ENCODE assay signal across 7 cellular contexts in the genomic region with DNA sequence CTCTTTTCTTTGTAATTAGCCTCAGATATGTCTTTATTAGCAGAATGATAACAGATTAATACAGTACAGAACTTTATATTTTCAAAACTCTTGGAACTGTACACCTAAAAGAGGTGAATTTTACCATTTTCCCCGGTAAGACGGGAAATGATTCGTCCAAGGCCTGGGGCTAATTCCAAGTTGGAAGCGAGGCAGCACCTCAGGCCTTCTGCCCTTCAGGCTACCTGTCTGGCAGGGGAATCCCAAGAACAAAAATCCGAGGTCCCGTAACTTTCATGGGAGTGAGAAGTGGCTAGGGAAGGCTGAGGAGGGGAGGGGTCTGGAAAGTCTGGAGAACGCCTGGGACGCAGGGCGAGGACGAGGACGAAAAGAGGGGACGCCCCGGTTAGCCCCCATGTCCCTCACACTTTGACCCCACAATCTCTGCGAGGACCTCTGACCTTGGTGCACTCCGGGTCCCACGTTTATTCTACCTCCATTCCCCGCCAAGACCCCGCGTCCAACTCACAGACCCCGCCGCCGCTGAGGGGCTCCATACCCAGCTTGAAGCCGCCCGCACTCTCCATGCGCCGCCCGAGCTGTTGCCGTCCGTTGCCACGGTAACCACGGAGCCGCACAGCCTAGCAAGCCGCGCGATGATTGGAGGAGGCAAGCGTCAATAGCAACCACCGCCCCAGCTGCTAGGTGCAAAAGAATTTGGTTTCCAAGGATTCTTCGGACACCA. TPM values are rescaled to one million over a fixed set of nuclear protein-coding genes. Genes with fewer than 3 reads are reported as not detected.
DNase-seq lines count a peak whose midpoint lies in the region; ATAC-seq and TF ChIP-seq lines count a peak whose summit lies in the region.

A gene (minus strand): TSS at position 601 of the 724 bp plus-strand sequence. CDS start 43,827 bp downstream, outside the sequence.

- H3K27me3 Mint-ChIP-seq in H9 (ENCODE audit: low read depth) = peaks cover 13% of the 10 kb centered on the region

- H3K79me1 ChIP-seq in H9 (ENCODE audit: insufficient read depth, low read depth, low read length, poor library complexity, severe bottlenecking) = no peaks in the 10 kb centered on the region

- H3K36me3 ChIP-seq in right lobe of liver (no peaks in the 10 kb centered on the region), aorta (ENCODE audit: control insufficient read depth in 1 of 2, insufficient read depth in 2 of 2, low read length in 1 of 2) (no peaks in the 10 kb centered on the region)

- H3K4me3 ChIP-seq in cardiac fibroblast (replicated peaks in 1 of 2; ENCODE audit: low read depth in 2 of 2, low read length in 2 of 2) = no peak within 1 kb of the TSS
- H3K4me3 ChIP-seq in right lobe of liver = no peak within 1 kb of the TSS
- no peak within 1 kb of the TSS for H3K4me3 ChIP-seq in aorta (ENCODE audit: low read length in 2 of 2)
- no peak within 1 kb of the TSS for H3K4me3 ChIP-seq in coronary artery

- H3K79me2 ChIP-seq in H9 (ENCODE audit: insufficient read depth, low read length) = no peaks in the 10 kb centered on the region

- H3K4me1 Mint-ChIP-seq in H9 = peaks cover 5 to 6% of the 10 kb centered on the region in 2 experiments; a peak in 3 of 4 replicates

- H3K23me2 ChIP-seq in H9 (ENCODE audit: insufficient read length, low read depth, low read length, poor library complexity, severe bottlenecking) = peaks cover 3% of the 10 kb centered on the region

- TF ChIP-seq POLR2A in right lobe of liver (IDR thresholded peaks at IDR 0.05) = no peak

- no peak within 1 kb of the TSS for H2BK15ac ChIP-seq in H9 (ENCODE audit: low read depth, low read length)

- no peaks in the 10 kb centered on the region for H4K20me1 ChIP-seq in H9 (ENCODE audit: control insufficient read depth, insufficient read depth, insufficient read length)

- H3K4me2 ChIP-seq in H9 (ENCODE audit: insufficient read depth, insufficient read length, low read length) = peak within 1 kb of the TSS; percentile 62

- DNase-seq in H9 (peak; percentile 95), NCI-H2227 (lab: John Stamatoyannopoulos, UW; ENCODE audit: unreplicated experiment) (peak; percentile 93), cardiac fibroblast (ENCODE audit: low read depth in 2 of 2) (peak; percentile 33 to 38), right lobe of liver (peak; percentile 20 to 63 (median 56)), aorta (peak; percentile 50 to 68), foreskin melanocyte (no peak), coronary artery (ENCODE audit: low spot score) (no peak)

- no CpG with 5 or more reads among the region's 38 CpGs for WGBS in H9 (ENCODE audit: extremely low coverage, insufficient read length, low lambda C conversion rate)
- WGBS in right lobe of liver (ENCODE audit: insufficient coverage, low coverage, low lambda C conversion rate, missing lambda C conversion rate) = 23% methylated on average over 29 of the region's 38 CpGs
- WGBS in aorta, 2 donors = 9% methylated on average over 38 of the region's 38 CpGs

- H3K4ac ChIP-seq in H9 (ENCODE audit: low read depth, low read length) = no peak within 1 kb of the TSS

- no peak within 1 kb of the TSS for H3K9ac ChIP-seq in H9 (ENCODE audit: extremely low read depth, insufficient read length, low read length)

- no peak within 1 kb of the TSS for H3K56ac ChIP-seq in H9 (ENCODE audit: insufficient read length, low read depth, low read length)

- H3K14ac ChIP-seq in H9 (ENCODE audit: insufficient read depth, low read length) = peak within 1 kb of the TSS; percentile 68

- no peak within 1 kb of the TSS for H3T11ph ChIP-seq in H9 (ENCODE audit: low read length)

- H2BK120ac ChIP-seq in H9 (ENCODE audit: low read depth, low read length, poor library complexity, severe bottlenecking) = no peak within 1 kb of the TSS

- H3K27me3 ChIP-seq in H9 (ENCODE audit: insufficient read depth, low read length) (no peaks in the 10 kb centered on the region), right lobe of liver (no peaks in the 10 kb centered on the region), aorta (ENCODE audit: control insufficient read depth in 1 of 2, insufficient read depth in 2 of 2, low read length in 1 of 2) (peaks cover 0 to 3% of the 10 kb centered on the region in 2 donors)

- intact Hi-C loops in right lobe of liver (cut with DNase I) (no loop called here), aorta (cut with DNase I) (no loop called here)

- H3K36me3 Mint-ChIP-seq in H9 (ENCODE audit: insufficient read depth in 1 of 3, low read depth in 3 of 3) = peaks cover 9 to 31% (median 16%) of the 10 kb centered on the region in 3 experiments

- H2BK12ac ChIP-seq in H9 (ENCODE audit: insufficient read length, low read depth, low read length) = no peak within 1 kb of the TSS

- TF ChIP-seq CTCF in H9 (conservative IDR thresholded peaks at IDR 0.05) (no peak), cardiac fibroblast (IDR thresholded peaks at IDR 0.05; ENCODE audit: low read depth, low read length) (no peak), right lobe of liver (IDR thresholded peaks at IDR 0.05) (no peak), coronary artery (IDR thresholded peaks at IDR 0.05) (no peak)

- H4K8ac ChIP-seq in H9 (replicated peaks; ENCODE audit: insufficient read length, low read depth, low read length) = no peak within 1 kb of the TSS

- H4K5ac ChIP-seq in H9 (ENCODE audit: insufficient read length, low read depth, low read length) = no peak within 1 kb of the TSS

- no peak within 1 kb of the TSS for H2BK5ac ChIP-seq in H9 (ENCODE audit: insufficient read length, low read length)

- peak within 1 kb of the TSS; percentile 11 for H2AFZ ChIP-seq in H9 (ENCODE audit: low read length)

- H3K9me3 ChIP-seq in H9 (ENCODE audit: control insufficient read depth, low read depth, low read length) = peaks cover 8% of the 10 kb centered on the region
- H3K9me3 ChIP-seq in right lobe of liver = no peaks in the 10 kb centered on the region
- H3K9me3 ChIP-seq in aorta (ENCODE audit: control insufficient read depth, low read length) = peaks cover 5% of the 10 kb centered on the region

- H3K27ac ChIP-seq in H9 (ENCODE audit: insufficient read length, low read depth, low read length) = no peak within 1 kb of the TSS
- H3K27ac ChIP-seq in right lobe of liver = no peak within 1 kb of the TSS
- no peak within 1 kb of the TSS for H3K27ac ChIP-seq in aorta (ENCODE audit: low read depth in 1 of 2, low read length in 2 of 2)
- H3K27ac ChIP-seq in coronary artery = no peak within 1 kb of the TSS

- H3K18ac ChIP-seq in H9 (ENCODE audit: insufficient read length, low read depth, low read length) = peak within 1 kb of the TSS; percentile 43

- H3K4me3 Mint-ChIP-seq in H9 = peak within 1 kb of the TSS; percentile 89 to 93

- ATAC-seq in right lobe of liver (peak in 3 of 4 donors; percentile 38 to 44 (median 39)), aorta (ENCODE audit: low FRiP score) (no peak)

- no peak within 1 kb of the TSS for H2AK5ac ChIP-seq in H9 (ENCODE audit: insufficient read length, low read length)

- H3K4me1 ChIP-seq in H9 (ENCODE audit: insufficient read depth, low read length) (no peaks in the 10 kb centered on the region), right lobe of liver (no peaks in the 10 kb centered on the region), aorta (ENCODE audit: control insufficient read depth in 1 of 2, insufficient read depth in 2 of 2, low read length in 2 of 2) (no peaks in the 10 kb centered on the region)

- H3K23ac ChIP-seq in H9 (ENCODE audit: insufficient read length, low read depth, low read length) = no peak within 1 kb of the TSS

- no peak within 1 kb of the TSS for H2BK20ac ChIP-seq in H9 (ENCODE audit: low read depth, low read length, poor library complexity, severe bottlenecking)

- H3K27ac Mint-ChIP-seq in H9 = peak within 1 kb of the TSS in 1 of 3 experiments; percentile 98; a peak in 3 of 7 replicates

- H4K91ac ChIP-seq in H9 (ENCODE audit: insufficient read length, low read depth, low read length) = no peak within 1 kb of the TSS

- H3K9me3 Mint-ChIP-seq in H9 = peaks cover 39 to 40% of the 10 kb centered on the region in 2 experiments

RNA-seq across cellular contexts. Expression of the gene that starts here (rescaled TPM):
- 1.1 and 1.7 TPM in 2 replicates for total RNA-seq in H9 (2021)
- 1 to 10 TPM in 1 of 6 experiments, under 1 TPM in 4, not detected in 1; 0.20 to 1.4 (median 0.27) TPM for total RNA-seq in right lobe of liver
- total RNA-seq in aorta = 1 to 10 TPM; 4.2 to 4.8 TPM
- polyA plus RNA-seq in aorta = under 1 TPM in 1 of 2 donors, not detected in 1; 0.38 TPM

Comparison
In these comparisons a context has a peak if more than half of its experiments do, and no peak if none do; other contexts are left out.
1. DNase-seq: peak in H9 (single experiment), NCI-H2227 (single experiment), cardiac fibroblast (2 of 2), right lobe of liver (3 of 3) and aorta (2 of 2); none in foreskin melanocyte (single experiment) and coronary artery (single experiment).